In the genomic region with DNA sequence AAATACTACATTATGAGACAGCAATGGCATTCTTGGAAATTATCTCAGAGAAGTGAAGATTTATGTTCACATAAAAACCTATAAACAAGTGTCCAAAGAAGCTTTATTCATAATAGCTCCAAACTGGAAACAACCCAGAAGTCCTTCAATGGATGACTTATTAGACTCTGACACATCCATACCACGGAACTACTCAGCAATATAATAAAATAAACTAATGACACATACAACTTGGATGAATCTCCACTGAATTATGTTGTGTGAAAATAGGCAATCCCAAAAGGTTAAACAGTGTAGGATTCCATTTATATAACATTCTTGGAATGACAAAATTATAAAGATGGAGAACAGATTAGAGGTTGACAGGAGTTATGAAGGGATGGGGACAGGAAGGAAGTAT, we compare ENCODE assay signal across 18 cellular contexts.
DNase-seq lines count a peak whose midpoint lies in the region; ATAC-seq and TF ChIP-seq lines count a peak whose summit lies in the region.
"Had no signal": no experiment of that assay in that cellular context is flagged by ENCODE, and none has a peak within 500 bp of the region (broad histone marks: within the 10 kb centered on the region; RNA-seq: fewer than 3 reads in every experiment).

No MANE protein-coding gene starts in this region.

- H3K27ac Mint-ChIP-seq in chondrocyte (ENCODE audit: unreplicated experiment): peak overlapping the region; percentile 66
- H3K27ac Mint-ChIP-seq: activated CD8-positive, alpha-beta T cell treated with anti-CD3 and anti-CD28 coated beads, Interleukin-2, amount 10 ng/mL, durations not matched to agents 7 days and 5 days; progenitor cell of endocrine pancreas had no signal

- no peaks in the 10 kb centered on the region for H3K27me3 Mint-ChIP-seq in chondrocyte (ENCODE audit: low read depth)
- H3K27me3 Mint-ChIP-seq: progenitor cell of endocrine pancreas had no signal

- peaks cover 9% of the 10 kb centered on the region for H3K9me3 Mint-ChIP-seq in chondrocyte (ENCODE audit: low read depth)

- peaks cover 12% of the 10 kb centered on the region for H3K4me1 Mint-ChIP-seq in chondrocyte (ENCODE audit: low read depth)

- TF ChIP-seq CTCF in AG09309 (IDR thresholded peaks at IDR 0.05; ENCODE audit: control insufficient read depth, insufficient read depth, low read depth, low read length, missing control alignments) (no peak), chondrocyte (IDR thresholded peaks at IDR 0.05) (no peak)

- no peak overlapping the region for H3K4me3 ChIP-seq in AG09309 (ENCODE audit: control insufficient read depth, low read depth, low read length)
- H3K4me3 ChIP-seq: cardiac muscle cell had no signal

- ATAC-seq in GM19455 (IDR thresholded peaks at IDR 0.05; ENCODE audit: unreplicated experiment) (no peak), GM21515 (IDR thresholded peaks at IDR 0.05; ENCODE audit: unreplicated experiment) (no peak)
- ATAC-seq: activated CD8-positive, alpha-beta T cell treated with anti-CD3 and anti-CD28 coated beads, Interleukin-2, amount 10 ng/mL, durations not matched to agents 7 days and 5 days had no signal

- peaks cover 6% of the 10 kb centered on the region for H3K36me3 Mint-ChIP-seq in chondrocyte (ENCODE audit: low read depth)

- H3K4me3 Mint-ChIP-seq in chondrocyte (ENCODE audit: unreplicated experiment): no peak overlapping the region
- H3K4me3 Mint-ChIP-seq: activated CD8-positive, alpha-beta T cell treated with anti-CD3 and anti-CD28 coated beads, Interleukin-2, amount 10 ng/mL, durations not matched to agents 7 days and 5 days had no signal

- peak; percentile 87 for DNase-seq in AG09309 (ENCODE audit: low read depth)
- peak; percentile 50 for DNase-seq in HS-5 (ENCODE audit: low read depth)
- no peak for DNase-seq in chondrocyte (ENCODE audit: low spot score)
- DNase-seq in kidney glomerular epithelial cell (lab: John Stamatoyannopoulos, UW): peak; percentile 99
- no peak for DNase-seq in NCI-H1694 (lab: John Stamatoyannopoulos, UW)
- no peak for DNase-seq in NCI-H345 (lab: John Stamatoyannopoulos, UW)
- DNase-seq: activated CD8-positive, alpha-beta T cell treated with anti-CD3 and anti-CD28 coated beads, Interleukin-2, amount 10 ng/mL, durations not matched to agents 7 days and 5 days; activated gamma-delta T cell treated with Interleukin-2 at 50 U/mL for 16 hours; C1 segment of cervical spinal cord; GDM1; NCI-H1417; NCI-H69; SHP77; stimulated activated CD4-positive, alpha-beta T cell treated with anti-CD3 and anti-CD28 coated beads, Interleukin-1b, Interleukin-23, amount 100 ng/mL, for 48 hours had no signal

Comparison
In these comparisons a context has a peak if more than half of its experiments do, and no peak if none do; other contexts are left out.
1. DNase-seq: peak in AG09309 (single experiment), HS-5 (single experiment) and kidney glomerular epithelial cell (single experiment); none in chondrocyte (single experiment), NCI-H1694 (single experiment) and NCI-H345 (single experiment).